28 cellular contexts compared by ENCODE assay signal in the genomic region with DNA sequence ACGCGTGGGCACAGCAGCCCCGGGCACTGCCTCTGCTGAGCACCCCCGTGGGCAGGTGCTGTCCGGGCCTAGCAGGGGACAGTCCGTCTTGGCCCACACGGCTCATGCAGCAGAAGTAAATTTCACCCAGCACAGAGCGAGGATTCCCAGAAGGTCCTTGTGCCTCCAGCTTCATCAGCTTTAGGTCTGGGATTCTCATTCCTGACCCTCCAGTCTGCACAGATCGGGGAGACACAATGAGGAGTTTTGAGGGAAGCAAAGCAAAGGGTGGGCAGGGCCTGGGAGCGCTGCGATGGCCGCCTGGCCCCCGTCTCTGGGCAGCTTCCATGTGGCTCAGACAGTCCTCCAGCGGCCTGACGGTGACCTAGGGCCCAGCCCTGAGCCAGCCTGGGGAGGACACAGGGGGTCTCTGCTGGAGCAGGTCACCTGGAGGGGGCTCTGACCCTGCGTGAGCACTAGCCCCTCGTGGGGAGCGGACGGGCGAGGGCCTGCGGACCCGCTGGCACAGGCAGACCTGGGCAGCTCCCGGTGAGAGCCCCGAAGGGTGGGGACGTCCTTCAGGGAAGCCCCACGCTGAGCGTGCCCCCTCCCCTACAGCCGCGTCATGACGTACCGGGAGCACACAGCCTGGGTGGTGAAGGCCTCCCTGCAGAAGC. TPM values are rescaled to one million over a fixed set of nuclear protein-coding genes. Genes with fewer than 3 reads are reported as not detected.
A peak's percentile ranks its signal among the peaks of the same experiment; 100 is the strongest.
DNase-seq lines count a peak whose midpoint lies in the region; ATAC-seq, FAIRE-seq and TF ChIP-seq lines count a peak whose summit lies in the region.
"Had no signal": no experiment of that assay in that cellular context is flagged by ENCODE, and none has a peak within 500 bp of the region (broad histone marks: within the 10 kb centered on the region; RNA-seq: fewer than 3 reads in every experiment).

No MANE protein-coding gene starts in this region.

- H3K4me1 Mint-ChIP-seq in activated CD8-positive, alpha-beta T cell treated with anti-CD3 and anti-CD28 coated beads for 36 hours (ENCODE audit: low read depth): no peaks in the 10 kb centered on the region
- no peaks in the 10 kb centered on the region for H3K4me1 Mint-ChIP-seq in Calu3 (ENCODE audit: low read depth, unreplicated experiment)
- H3K4me1 Mint-ChIP-seq: memory B cell, T-cell had no signal

- H2BK12ac ChIP-seq in trophoblast cell (ENCODE audit: low read length): no peak overlapping the region

- DNase-seq in ascending aorta (ENCODE audit: low spot score in 2 of 2): no peak
- peak; percentile 11 for DNase-seq in iPS-NIHi11 (ENCODE audit: low spot score)
- DNase-seq in trophoblast cell: no peak
- DNase-seq in frontal cortex (ENCODE audit: low spot score in 2 of 2): no peak
- DNase-seq in activated CD8-positive, alpha-beta T cell treated with anti-CD3 and anti-CD28 coated beads for 36 hours: no peak
- DNase-seq in Calu3: no peak
- DNase-seq: activated CD4-positive, alpha-beta T cell treated with anti-CD3 and anti-CD28 coated beads, Interleukin-2, amount 50 U/mL, for 1 hour; activated gamma-delta T cell; adrenal gland; BE2C; dermis blood vessel endothelial cell; HFFc6; hypothalamus; MG63; NCI-H146; NCI-H748 treated with DMSO at 0.1 percent for 48 hours; SIG-M5; stimulated activated CD4-positive, alpha-beta T cell treated with anti-CD3 and anti-CD28 coated beads, Interleukin-12 subunit alpha, Interleukin-12 subunit beta, amount 100 ng/mL, for 4 hours; T-cell; WERI-Rb-1 had no signal

- FAIRE-seq in frontal cortex (lab: Jason Lieb, UNC): no peak
- FAIRE-seq: A204.1, bronchial epithelial cell, endothelial cell of umbilical vein, keratinocyte had no signal

- H3K18ac ChIP-seq in trophoblast cell (ENCODE audit: low read length): no peak overlapping the region

- peaks cover 9% of the 10 kb centered on the region for H3K79me1 ChIP-seq in trophoblast cell (ENCODE audit: low read length)

- H3K27ac ChIP-seq in BLaER1 (no peak overlapping the region), ascending aorta (peak overlapping the region; percentile 84 to 88), trophoblast cell (ENCODE audit: low read depth, low read length) (no peak overlapping the region)
- H3K27ac ChIP-seq: WERI-Rb-1 had no signal

- peak overlapping the region; percentile 44; the same call in 1 of the 2 replicates for H3K4me2 ChIP-seq in BLaER1
- H3K4me2 ChIP-seq in trophoblast cell (ENCODE audit: low read length): no peak overlapping the region

- H2AFZ ChIP-seq in trophoblast cell (ENCODE audit: insufficient read depth, low read length, poor library complexity): peak overlapping the region; percentile 46

- no peak overlapping the region for H2BK5ac ChIP-seq in trophoblast cell (ENCODE audit: low read depth, low read length, poor library complexity)

- H3K9ac ChIP-seq in BLaER1 (no peak overlapping the region), trophoblast cell (ENCODE audit: low read length) (no peak overlapping the region)

- no peak overlapping the region for H3K27ac Mint-ChIP-seq in activated CD8-positive, alpha-beta T cell treated with anti-CD3 and anti-CD28 coated beads for 36 hours
- H3K27ac Mint-ChIP-seq in Calu3 (ENCODE audit: unreplicated experiment): no peak overlapping the region
- H3K27ac Mint-ChIP-seq: HFFc6, IgD-negative memory B cell, memory B cell, T-cell had no signal

- no peaks in the 10 kb centered on the region for H3K9me3 Mint-ChIP-seq in activated CD8-positive, alpha-beta T cell treated with anti-CD3 and anti-CD28 coated beads for 36 hours
- no peaks in the 10 kb centered on the region for H3K9me3 Mint-ChIP-seq in Calu3 (ENCODE audit: low read depth, unreplicated experiment)
- H3K9me3 Mint-ChIP-seq: HFFc6, IgD-negative memory B cell, memory B cell, T-cell had no signal

- no TSS peak for BruUV-seq in Calu3 (replicated peaks; lab: Mats Ljungman, UMichigan)

- H2BK120ac ChIP-seq in trophoblast cell (ENCODE audit: insufficient read depth, low read length, poor library complexity): peak overlapping the region; percentile 50

- H3K79me2 ChIP-seq in trophoblast cell (ENCODE audit: control insufficient read depth, insufficient read depth, low read length, poor library complexity): peaks cover 1% of the 10 kb centered on the region

- H3K23ac ChIP-seq in trophoblast cell (ENCODE audit: low read length): no peak overlapping the region

- H3K27me3 ChIP-seq in BLaER1: no peaks in the 10 kb centered on the region
- no peaks in the 10 kb centered on the region for H3K27me3 ChIP-seq in ascending aorta
- H3K27me3 ChIP-seq in trophoblast cell (ENCODE audit: insufficient read depth, low read length): no peaks in the 10 kb centered on the region
- H3K27me3 ChIP-seq: adrenal gland, BE2C, MG63 had no signal

- H3K9me3 ChIP-seq in BLaER1 (no peaks in the 10 kb centered on the region), ascending aorta (no peaks in the 10 kb centered on the region), trophoblast cell (ENCODE audit: insufficient read depth, low read depth, low read length) (no peaks in the 10 kb centered on the region)
- H3K9me3 ChIP-seq: adrenal gland, BE2C, MG63 had no signal

- no peak overlapping the region for H4K12ac ChIP-seq in trophoblast cell (ENCODE audit: low read depth, low read length)

- POLR2A ChIA-PET in activated CD8-positive, alpha-beta T cell treated with anti-CD3 and anti-CD28 coated beads for 36 hours (lab: Charles Lee): no interaction called here

- peaks cover 50% of the 10 kb centered on the region for H3K36me3 ChIP-seq in BLaER1
- H3K36me3 ChIP-seq in ascending aorta: peaks cover 9 to 15% of the 10 kb centered on the region in 2 donors
- peaks cover 9 to 12% of the 10 kb centered on the region in 2 experiments for H3K36me3 ChIP-seq in trophoblast cell (ENCODE audit: control insufficient read depth in 1 of 2, insufficient read depth in 2 of 2, low read length in 2 of 2)
- H3K36me3 ChIP-seq: adrenal gland had no signal

- H3K14ac ChIP-seq in trophoblast cell (ENCODE audit: low read length): peak overlapping the region; percentile 32

- CTCF ChIA-PET in activated CD8-positive, alpha-beta T cell treated with anti-CD3 and anti-CD28 coated beads for 36 hours (lab: Charles Lee): no interaction called here
- CTCF ChIA-PET in Calu3 (lab: Charles Lee): no interaction called here

- ATAC-seq in GM21619 (IDR thresholded peaks at IDR 0.05; ENCODE audit: unreplicated experiment): no peak
- no peak for ATAC-seq in activated CD8-positive, alpha-beta T cell treated with anti-CD3 and anti-CD28 coated beads for 36 hours
- ATAC-seq: T-cell had no signal

- H4K91ac ChIP-seq in trophoblast cell (ENCODE audit: low read depth, low read length): peak overlapping the region; percentile 11

- no CpG with 5 or more reads among the region's 31 CpGs for WGBS in trophoblast cell (ENCODE audit: extremely low coverage, insufficient coverage, insufficient read length)

- peaks cover 53% of the 10 kb centered on the region for H3K4me1 ChIP-seq in BLaER1
- peaks cover 12 to 22% of the 10 kb centered on the region in 2 donors for H3K4me1 ChIP-seq in ascending aorta
- H3K4me1 ChIP-seq in trophoblast cell (ENCODE audit: control insufficient read depth in 1 of 2, insufficient read depth in 2 of 2, low read length in 2 of 2): peaks cover 5 to 9% of the 10 kb centered on the region in 2 experiments

- H3K36me3 Mint-ChIP-seq in activated CD8-positive, alpha-beta T cell treated with anti-CD3 and anti-CD28 coated beads for 36 hours (ENCODE audit: low read depth): peaks cover 4% of the 10 kb centered on the region
- H3K36me3 Mint-ChIP-seq in Calu3 (ENCODE audit: insufficient read depth, unreplicated experiment): peaks cover 28% of the 10 kb centered on the region

- peak overlapping the region; percentile 59 for H4K8ac ChIP-seq in trophoblast cell (ENCODE audit: low read depth, low read length)

- H3K27me3 Mint-ChIP-seq in activated CD8-positive, alpha-beta T cell treated with anti-CD3 and anti-CD28 coated beads for 36 hours: no peaks in the 10 kb centered on the region
- H3K27me3 Mint-ChIP-seq in Calu3 (ENCODE audit: unreplicated experiment): no peaks in the 10 kb centered on the region
- H3K27me3 Mint-ChIP-seq: IgD-negative memory B cell, memory B cell, T-cell had no signal

- peaks cover 61% of the 10 kb centered on the region for H4K20me1 ChIP-seq in BLaER1

- no peak overlapping the region for H3K4me3 Mint-ChIP-seq in activated CD8-positive, alpha-beta T cell treated with anti-CD3 and anti-CD28 coated beads for 36 hours
- H3K4me3 Mint-ChIP-seq in Calu3 (ENCODE audit: low read depth, unreplicated experiment): no peak overlapping the region
- H3K4me3 Mint-ChIP-seq: HFFc6, IgD-negative memory B cell, memory B cell, T-cell had no signal

- H3K4me3 ChIP-seq in BLaER1: no peak overlapping the region
- no peak overlapping the region for H3K4me3 ChIP-seq in ascending aorta
- H3K4me3 ChIP-seq in trophoblast cell (ENCODE audit: low read depth, low read length): peak overlapping the region; percentile 18
- H3K4me3 ChIP-seq: adrenal gland, MG63 had no signal

- TF ChIP-seq CTCF in ascending aorta (IDR thresholded peaks at IDR 0.05) (no peak), Calu3 (IDR thresholded peaks at IDR 0.05; ENCODE audit: unreplicated experiment) (no peak)
- TF ChIP-seq CTCF in activated CD8-positive, alpha-beta T cell treated with anti-CD3 and anti-CD28 coated beads for 36 hours (IDR thresholded peaks at IDR 0.05): no peak

- intact Hi-C loops in ascending aorta (cut with DNase I): no loop called here
- intact Hi-C loops in activated CD8-positive, alpha-beta T cell treated with anti-CD3 and anti-CD28 coated beads for 36 hours (cut with micrococcal nuclease): no loop called here
- intact Hi-C loops in Calu3 (cut with micrococcal nuclease; ENCODE audit: unreplicated experiment): no loop called here

- H2AK5ac ChIP-seq in trophoblast cell (ENCODE audit: low read length): peak overlapping the region; percentile 39

- H3K4ac ChIP-seq in trophoblast cell (ENCODE audit: low read depth, low read length): no peak overlapping the region

RNA-seq across cellular contexts. Expression of gene CHMP6, which starts 30.7 kb away (rescaled TPM):
- 32.1 TPM for total RNA-seq in ascending aorta
- 10.3 and 10.7 TPM in 2 replicates for polyA plus RNA-seq in trophoblast cell (2013)
- total RNA-seq in frontal cortex: 10.2 TPM
- 10 to 100 TPM; 13.9 to 16.7 TPM for total RNA-seq in activated CD8-positive, alpha-beta T cell treated with anti-CD3 and anti-CD28 coated beads for 36 hours
- 25.5 and 27.9 TPM in 2 replicates for total RNA-seq in Calu3 (2022)

Comparison
In these comparisons a context has a peak if more than half of its experiments do, and no peak if none do; other contexts are left out.
1. H3K27ac ChIP-seq: peak in ascending aorta (2 of 2); none in BLaER1 (single experiment) and trophoblast cell (single experiment).